In genomic region chr3:130539005-130539404, GRCh38 we compare ENCODE assay signal across 8 cellular contexts. TPM values are rescaled to one million over a fixed set of nuclear protein-coding genes. Genes with fewer than 3 reads are reported as not detected.
A peak's percentile ranks its signal among the peaks of the same experiment; 100 is the strongest.
DNase-seq lines count a peak whose midpoint lies in the region; FAIRE-seq and TF ChIP-seq lines count a peak whose summit lies in the region.

No MANE protein-coding gene starts in this region.

- H3K27ac Mint-ChIP-seq in nephron: no peak overlapping the region

- H3K9me3 ChIP-seq in SJCRH30 (replicated peaks): no peaks in the 10 kb centered on the region

- H3K27ac ChIP-seq in SJCRH30 (no peak overlapping the region), dorsolateral prefrontal cortex (no peak overlapping the region)

- TF ChIP-seq CTCF in AG04449 (IDR thresholded peaks at IDR 0.05; ENCODE audit: insufficient read depth, low read length, missing control alignments) (peak; percentile 71), GM12864 (IDR thresholded peaks at IDR 0.05; ENCODE audit: low read depth, low read length, missing control alignments) (peak; percentile 76), dorsolateral prefrontal cortex (IDR thresholded peaks at IDR 0.05 in 54 of 56, conservative IDR thresholded peaks at IDR 0.05 in 2 of 56; ENCODE audit: low read depth in 1 of 56, partially characterized antibody in 56 of 56) (peak in 55 of 56 donors; percentile 27 to 69 (median 54)), nephron (IDR thresholded peaks at IDR 0.05; ENCODE audit: unreplicated experiment in 3 of 3) (peak; percentile 48 to 65 (median 63))

- no peaks in the 10 kb centered on the region for H3K4me1 ChIP-seq in SJCRH30

- H3K36me3 Mint-ChIP-seq in nephron (ENCODE audit: low read depth): no peaks in the 10 kb centered on the region

- POLR2A ChIA-PET in AG04449 (lab: Yijun Ruan, JAX): no interaction called here

- H3K4me1 Mint-ChIP-seq in nephron: peaks cover 16% of the 10 kb centered on the region

- CTCF ChIA-PET in AG04449 (lab: Yijun Ruan, JAX): interaction anchor here (0.7 to 3.0 kb wide), 3 partner anchors 10 to 263 kb away, joined by 3 to 17 read pairs (median 6); no protein-coding TSS in a partner anchor

- H3K36me3 ChIP-seq in SJCRH30: no peaks in the 10 kb centered on the region

- H3K27me3 Mint-ChIP-seq in nephron (ENCODE audit: low read depth): no peaks in the 10 kb centered on the region

- H3K27me3 ChIP-seq in SJCRH30 (no peaks in the 10 kb centered on the region), dorsolateral prefrontal cortex (peaks cover 0 to 4% (median 0%) of the 10 kb centered on the region in 45 donors)

- FAIRE-seq in HTR-8/SVneo (lab: Jason Lieb, UNC): no peak

- no peak for DNase-seq in AG04449 (ENCODE audit: low read depth, low spot score)
- no peak for DNase-seq in GM12864 (ENCODE audit: low read depth)
- peak; percentile 9 for DNase-seq in HTR-8/SVneo (ENCODE audit: insufficient read length, low spot score)
- DNase-seq in SJCRH30: peak; percentile 63 to 78
- DNase-seq in dorsolateral prefrontal cortex: peak in 4 of 10 donors; percentile 32 to 44 (median 40)
- no peak for DNase-seq in dedifferentiated amniotic fluid mesenchymal stem cell (ENCODE audit: extremely low spot score)
- no peak for DNase-seq in OCI-M2 (lab: John Stamatoyannopoulos, UW; ENCODE audit: unreplicated experiment)

- H3K4me3 Mint-ChIP-seq in nephron: no peak overlapping the region

- intact Hi-C loops in dorsolateral prefrontal cortex (cut with DNase I): loop anchor here in 1 of 2 donors (10.0 kb wide), 1 partner anchor 264 kb away; no protein-coding TSS in a partner anchor

- H3K4me3 ChIP-seq in AG04449 (ENCODE audit: low read depth, low read length): no peak overlapping the region
- no peak overlapping the region for H3K4me3 ChIP-seq in GM12864 (ENCODE audit: low read depth, low read length)
- no peak overlapping the region for H3K4me3 ChIP-seq in SJCRH30
- H3K4me3 ChIP-seq in dorsolateral prefrontal cortex: no peak overlapping the region

- no peaks in the 10 kb centered on the region for H3K9me3 Mint-ChIP-seq in nephron

RNA-seq across cellular contexts. Expression of gene COL6A6, which starts 22.0 kb away (rescaled TPM):
- 0.06 and 0.08 TPM in 2 replicates for total RNA-seq in SJCRH30 (2014; rRNA removed; shearing (Covaris generic))
- total RNA-seq in dorsolateral prefrontal cortex: under 1 TPM in 83 of 120 experiments, not detected in 37; 0.07 to 0.59 (median 0.16) TPM

Comparison
In these comparisons a context has a peak if more than half of its experiments do, and no peak if none do; other contexts are left out.
1. DNase-seq: peak in HTR-8/SVneo (single experiment) and SJCRH30 (2 of 2); none in AG04449 (single experiment), GM12864 (single experiment), dedifferentiated amniotic fluid mesenchymal stem cell (single experiment) and OCI-M2 (single experiment).
2. Peak in every context shown above with its lines, with median percentiles within 50 percentile points of each other: CTCF ChIP-seq.